In the genomic region with DNA sequence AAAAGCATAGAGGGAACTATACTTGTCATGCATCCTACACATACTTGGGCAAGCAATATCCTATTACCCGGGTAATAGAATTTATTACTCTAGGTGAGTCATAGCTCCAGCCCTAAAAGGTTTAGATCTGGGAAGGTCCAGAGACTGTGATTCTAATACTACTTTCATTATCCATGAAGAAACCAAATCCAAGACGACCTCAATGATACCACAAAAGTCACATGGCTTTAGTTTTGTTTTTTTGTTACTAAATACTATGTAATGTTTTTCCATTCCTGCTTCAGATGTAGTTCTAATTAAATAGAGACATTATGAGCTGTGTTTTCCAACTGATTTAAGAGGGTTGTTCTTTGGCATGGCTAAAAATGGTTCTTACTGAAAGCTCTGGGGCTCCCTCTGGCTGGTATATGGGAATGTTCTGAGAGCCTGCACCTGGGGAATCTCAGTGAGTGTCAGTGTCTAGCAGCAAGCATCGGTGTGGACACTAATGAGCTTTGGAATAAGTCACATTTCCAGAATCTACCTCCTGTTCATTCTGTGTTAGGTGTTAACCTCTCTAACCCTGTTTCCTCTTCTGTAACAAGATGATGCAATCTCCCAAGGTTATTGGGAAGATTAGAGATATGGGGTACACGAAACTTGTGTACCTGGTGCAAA, we compare ENCODE assay signal across 9 cellular contexts. TPM values are rescaled to one million over a fixed set of nuclear protein-coding genes. Genes with fewer than 3 reads are reported as not detected.
DNase-seq lines count a peak whose midpoint lies in the region; ATAC-seq and TF ChIP-seq lines count a peak whose summit lies in the region.
"Had no signal": no experiment of that assay in that cellular context is flagged by ENCODE, and none has a peak within 500 bp of the region (broad histone marks: within the 10 kb centered on the region; RNA-seq: fewer than 3 reads in every experiment).

No MANE protein-coding gene starts in this region.

- H3K9me3 ChIP-seq in hepatocyte (ENCODE audit: low read depth) (no peaks in the 10 kb centered on the region), thyroid gland (no peaks in the 10 kb centered on the region)

- intact Hi-C loops in thyroid gland (cut with DNase I): loop anchor here (5.0 kb wide), 1 partner anchor 144 kb away; no protein-coding TSS in a partner anchor

- H3K4me1 ChIP-seq in hepatocyte (ENCODE audit: insufficient read depth) (no peaks in the 10 kb centered on the region), thyroid gland (peaks cover 15 to 18% of the 10 kb centered on the region in 2 donors)
- H3K4me1 ChIP-seq: BLaER1 treated with 17β-estradiol and CSF1 and Interleukin-3, amounts not matched to agents 10 nM and 100 nM had no signal

- no peak for TF ChIP-seq POLR2A in thyroid gland (IDR thresholded peaks at IDR 0.05)

- no peak for ATAC-seq in HG03442 (IDR thresholded peaks at IDR 0.05; ENCODE audit: unreplicated experiment)
- no peak for ATAC-seq in HG03175 (IDR thresholded peaks at IDR 0.05; ENCODE audit: unreplicated experiment)

- no peak overlapping the region for H2AFZ ChIP-seq in hepatocyte

- H3K27ac ChIP-seq in hepatocyte (peak overlapping the region; percentile 49), thyroid gland (peak overlapping the region in 2 of 3 donors; percentile 29 to 31)
- H3K27ac ChIP-seq: BLaER1 treated with 17β-estradiol and CSF1 and Interleukin-3, amounts not matched to agents 10 nM and 100 nM had no signal

- WGBS in hepatocyte (ENCODE audit: low lambda C conversion rate, missing lambda C conversion rate): 51% methylated on average over 4 of the region's 4 CpGs
- WGBS in thyroid gland, 2 donors: 47 to 55% methylated on average over 4 of the region's 4 CpGs

- H4K20me1 ChIP-seq in hepatocyte (ENCODE audit: insufficient read depth, poor library complexity, severe bottlenecking): peaks cover 4% of the 10 kb centered on the region
- H4K20me1 ChIP-seq: BLaER1 treated with 17β-estradiol and CSF1 and Interleukin-3, amounts not matched to agents 10 nM and 100 nM had no signal

- H3K36me3 ChIP-seq in hepatocyte (replicated peaks; ENCODE audit: insufficient read depth, low read depth) (no peaks in the 10 kb centered on the region), thyroid gland (peaks cover 24 to 25% of the 10 kb centered on the region in 2 donors)
- H3K36me3 ChIP-seq: BLaER1 treated with 17β-estradiol and CSF1 and Interleukin-3, amounts not matched to agents 10 nM and 100 nM had no signal

- peak; percentile 58 for TF ChIP-seq CTCF in hepatocyte (IDR thresholded peaks at IDR 0.05; ENCODE audit: poor library complexity)
- peak in 5 of 6 experiments; percentile 45 to 82 (median 70) for TF ChIP-seq CTCF in thyroid gland (IDR thresholded peaks at IDR 0.05)

- H3K4me3 ChIP-seq in hepatocyte (no peak overlapping the region), thyroid gland (replicated peaks in 1 of 3) (no peak overlapping the region)
- H3K4me3 ChIP-seq: BLaER1 treated with 17β-estradiol and CSF1 and Interleukin-3, amounts not matched to agents 10 nM and 100 nM had no signal

- H3K4me2 ChIP-seq in hepatocyte: peak overlapping the region; percentile 18
- H3K4me2 ChIP-seq: BLaER1 treated with 17β-estradiol and CSF1 and Interleukin-3, amounts not matched to agents 10 nM and 100 nM had no signal

- H3K27me3 ChIP-seq in hepatocyte (no peaks in the 10 kb centered on the region), thyroid gland (no peaks in the 10 kb centered on the region)
- H3K27me3 ChIP-seq: BLaER1 treated with 17β-estradiol and CSF1 and Interleukin-3, amounts not matched to agents 10 nM and 100 nM had no signal

- no peaks in the 10 kb centered on the region for H3K9me2 ChIP-seq in hepatocyte (replicated peaks; ENCODE audit: insufficient read depth)

- DNase-seq in NCI-H345 (lab: John Stamatoyannopoulos, UW) (peak; percentile 7), NCI-H345 treated with DMSO at 0.1 percent for 48 hours (lab: John Stamatoyannopoulos, UW; ENCODE audit: unreplicated experiment) (no peak), amniotic stem cell (lab: John Stamatoyannopoulos, UW) (peak; percentile 56), hepatocyte (ENCODE audit: low spot score) (peak; percentile 76), thyroid gland (peak; percentile 54 to 60), ecto neural progenitor cell (ENCODE audit: low spot score) (no peak)

- peaks cover 38% of the 10 kb centered on the region for H3K79me2 ChIP-seq in hepatocyte

RNA-seq across cellular contexts. Expression of a gene that starts 20.5 kb away (rescaled TPM):
- total RNA-seq in hepatocyte (not detected in 2 replicates), thyroid gland (1 to 10 TPM; 2.2 to 6.2 (median 3.7) TPM)
- polyA plus RNA-seq in hepatocyte: 1.3 TPM in 1 of 2 replicates, not detected in the other

RNA-seq across cellular contexts. Expression of a gene that starts 23.8 kb away (rescaled TPM):
- total RNA-seq in hepatocyte (66.8 and 72.8 TPM in 2 replicates), thyroid gland (100 to 1,000 TPM in 2 of 4 donors, 10 to 100 TPM in 2; 57.6 to 220 (median 103) TPM)
- polyA plus RNA-seq in hepatocyte: 46.4 and 49.6 TPM in 2 replicates

Comparison
In these comparisons a context has a peak if more than half of its experiments do, and no peak if none do; other contexts are left out.
1. DNase-seq: peak in NCI-H345 (single experiment), amniotic stem cell (single experiment), hepatocyte (single experiment) and thyroid gland (2 of 2); none in NCI-H345 treated with DMSO at 0.1 percent for 48 hours (single experiment) and ecto neural progenitor cell (single experiment).